In genomic region chr4:81164623-81165416, GRCh38 we compare ENCODE assay signal across 1 cellular context.
TF ChIP-seq lines count a peak whose summit lies in the region.

No MANE protein-coding gene starts in this region.

TF ChIP-seq in SK-N-SH treated with all-trans-retinoic acid at 6 μM for 48 hours, 23 proteins besides CTCF, POLR2A, EP300 and RAD21 (continued from another document):
- TF ChIP-seq CREB5 (CRISPR knock-in tag; IDR thresholded peaks at IDR 0.05; ENCODE audit: low read depth): no peak
